ENCODE assay signal across 19 cellular contexts in genomic region chr14:66752109-66752508, GRCh38.
A peak's percentile ranks its signal among the peaks of the same experiment; 100 is the strongest.
DNase-seq lines count a peak whose midpoint lies in the region; ATAC-seq, FAIRE-seq and TF ChIP-seq lines count a peak whose summit lies in the region.
"Had no signal": no experiment of that assay in that cellular context is flagged by ENCODE, and none has a peak within 500 bp of the region (broad histone marks: within the 10 kb centered on the region; RNA-seq: fewer than 3 reads in every experiment).

No MANE protein-coding gene starts in this region.

- no peak overlapping the region for H3K27ac ChIP-seq in coronary artery
- H3K27ac ChIP-seq: dorsolateral prefrontal cortex, esophagus muscularis mucosa, parathyroid adenoma had no signal

- peak; percentile 54 for FAIRE-seq in GM19239 (lab: Jason Lieb, UNC)
- FAIRE-seq: bronchial epithelial cell, GM12892, TTC549 had no signal

- H3K4me3 ChIP-seq in fibroblast of pulmonary artery (replicated peaks; ENCODE audit: low read depth, low read length) (no peak overlapping the region), coronary artery (no peak overlapping the region)
- H3K4me3 ChIP-seq: dorsolateral prefrontal cortex, esophagus muscularis mucosa had no signal

- ATAC-seq in GM18511 (IDR thresholded peaks at IDR 0.05; ENCODE audit: unreplicated experiment), result peak; percentile 83
- ATAC-seq in HG02981 (IDR thresholded peaks at IDR 0.05; ENCODE audit: unreplicated experiment), result peak; percentile 60
- ATAC-seq in HG03139 (IDR thresholded peaks at IDR 0.05; ENCODE audit: unreplicated experiment), result no peak

- TF ChIP-seq CTCF in fibroblast of pulmonary artery (IDR thresholded peaks at IDR 0.05; ENCODE audit: low read length, missing control alignments) (no peak), coronary artery (IDR thresholded peaks at IDR 0.05) (no peak)

- DNase-seq in GM19239 (ENCODE audit: insufficient read length, low spot score) (no peak), fibroblast of pulmonary artery (ENCODE audit: low read depth) (peak; percentile 16), coronary artery (ENCODE audit: low spot score) (no peak), glomerular visceral epithelial cell (ENCODE audit: extremely low spot score) (no peak)
- DNase-seq: activated CD4-positive, alpha-beta T cell treated with anti-CD3 and anti-CD28 coated beads, Interleukin-2, amount 50 U/mL, for 1 hour; Caco-2; dorsolateral prefrontal cortex; head of caudate nucleus; immature natural killer cell; NCI-H1092; stimulated activated CD4-positive, alpha-beta T cell treated with anti-CD3 and anti-CD28 coated beads, Interleukin-2, amount 100 ng/mL, for 24 hours had no signal
